ENCODE assay signal across 9 cellular contexts in the genomic region with DNA sequence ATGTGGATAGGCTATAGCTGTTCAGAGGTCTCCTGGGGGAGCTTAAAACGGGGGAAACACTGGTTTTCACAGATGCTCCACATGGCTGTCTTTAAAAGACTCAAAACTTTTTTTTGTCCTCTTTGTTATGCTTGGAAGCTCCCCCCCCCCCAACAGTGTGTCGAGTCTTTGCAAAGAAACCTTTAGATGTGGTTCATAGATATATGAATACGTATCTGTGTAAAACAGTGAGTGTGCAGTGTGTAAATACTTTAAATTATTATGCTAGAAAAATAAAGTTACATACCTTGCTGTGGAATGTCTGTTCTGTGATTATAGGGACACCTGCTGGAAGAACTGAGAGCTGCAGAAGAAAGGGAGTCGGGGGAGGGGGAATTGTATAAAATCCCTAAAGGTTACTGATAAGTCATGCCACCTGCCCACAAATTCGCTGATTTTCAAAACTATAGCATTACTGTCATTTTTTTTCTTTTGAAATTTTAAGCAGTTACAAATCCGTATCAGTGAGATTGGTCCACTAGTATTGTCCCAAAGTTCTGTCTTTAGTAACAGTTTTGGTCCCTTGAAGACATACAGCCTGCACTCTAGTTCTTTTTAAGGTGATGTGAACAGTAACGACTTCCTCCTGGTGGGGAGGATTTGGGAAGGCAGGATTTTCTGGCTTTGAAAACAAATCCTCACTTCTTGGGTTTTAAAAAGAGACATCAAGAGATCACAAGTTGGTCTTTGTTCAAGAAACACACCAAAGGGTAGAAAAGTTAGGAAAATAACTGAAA. TPM values are rescaled to one million over a fixed set of nuclear protein-coding genes. Genes with fewer than 3 reads are reported as not detected.
A peak's percentile ranks its signal among the peaks of the same experiment; 100 is the strongest.
DNase-seq lines count a peak whose midpoint lies in the region; ATAC-seq and TF ChIP-seq lines count a peak whose summit lies in the region.
"Had no signal": no experiment of that assay in that cellular context is flagged by ENCODE, and none has a peak within 500 bp of the region (broad histone marks: within the 10 kb centered on the region; RNA-seq: fewer than 3 reads in every experiment).

No MANE protein-coding gene starts in this region.

- H3K4me3 ChIP-seq in osteoblast (ENCODE audit: insufficient read depth, low read length) (no peak overlapping the region), lower leg skin (ENCODE audit: low read depth, poor library complexity, severe bottlenecking) (no peak overlapping the region)
- H3K4me3 ChIP-seq: SK-N-MC had no signal

- H3K9me3 Mint-ChIP-seq in activated CD8-positive, alpha-beta T cell treated with anti-CD3 and anti-CD28 coated beads, Interleukin-2, amount 10 ng/mL, durations not matched to agents 7 days and 5 days (ENCODE audit: insufficient read depth) = no peaks in the 10 kb centered on the region

- POLR2A ChIA-PET in activated CD8-positive, alpha-beta T cell treated with anti-CD3 and anti-CD28 coated beads, Interleukin-2, amount 10 ng/mL, durations not matched to agents 7 days and 5 days (lab: Charles Lee) = no interaction called here

- no peak for TF ChIP-seq POLR2A in lower leg skin (IDR thresholded peaks at IDR 0.05)

- peaks cover 31% of the 10 kb centered on the region for H3K36me3 ChIP-seq in osteoblast (ENCODE audit: insufficient read depth, low read length)

- intact Hi-C loops in lower leg skin (cut with DNase I; ENCODE audit: low total_unique reads) = no loop called here

- H3K36me3 Mint-ChIP-seq in activated CD8-positive, alpha-beta T cell treated with anti-CD3 and anti-CD28 coated beads, Interleukin-2, amount 10 ng/mL, durations not matched to agents 7 days and 5 days (ENCODE audit: low read depth) = no peaks in the 10 kb centered on the region

- H3K27me3 ChIP-seq in osteoblast (ENCODE audit: insufficient read depth, low read length) = no peaks in the 10 kb centered on the region

- peaks cover 39% of the 10 kb centered on the region for H3K79me2 ChIP-seq in osteoblast (ENCODE audit: insufficient read depth, low read length)

- TF ChIP-seq CTCF in AG09319 (IDR thresholded peaks at IDR 0.05; ENCODE audit: low read depth, low read length) (peak; percentile 79), GM12874 (IDR thresholded peaks at IDR 0.05; ENCODE audit: insufficient read depth, low read depth, low read length) (peak; percentile 58; the same call in 1 of the 2 replicates), osteoblast (IDR thresholded peaks at IDR 0.05; ENCODE audit: extremely low read depth, low read depth, low read length) (peak; percentile 84), lower leg skin (IDR thresholded peaks at IDR 0.05) (peak in 1 of 3 donors; percentile 47)

- no peak overlapping the region for H2AFZ ChIP-seq in osteoblast (ENCODE audit: low read length)

- H3K27me3 Mint-ChIP-seq in activated CD8-positive, alpha-beta T cell treated with anti-CD3 and anti-CD28 coated beads, Interleukin-2, amount 10 ng/mL, durations not matched to agents 7 days and 5 days (ENCODE audit: low read depth) = peaks cover 2% of the 10 kb centered on the region

- peaks cover 23% of the 10 kb centered on the region for H3K4me1 ChIP-seq in osteoblast (ENCODE audit: insufficient read depth, low read length)

- peak overlapping the region; percentile 60 for H3K27ac ChIP-seq in osteoblast (ENCODE audit: low read depth, low read length)
- H3K27ac ChIP-seq: SK-N-MC had no signal

- WGBS in lower leg skin, 2 donors = 10 to 14% methylated on average over 7 of the region's 7 CpGs

- H3K4me2 ChIP-seq in osteoblast (ENCODE audit: insufficient read depth, low read length) = peak overlapping the region; percentile 54

- CTCF ChIA-PET in activated CD8-positive, alpha-beta T cell treated with anti-CD3 and anti-CD28 coated beads, Interleukin-2, amount 10 ng/mL, durations not matched to agents 7 days and 5 days (lab: Charles Lee) = interaction anchor here (0.7 to 6.7 kb wide), 15 partner anchors 9 to 1571 kb away, joined by 3 to 71 read pairs (median 4); a partner anchor contains a TSS

- no peak overlapping the region for H3K27ac Mint-ChIP-seq in activated CD8-positive, alpha-beta T cell treated with anti-CD3 and anti-CD28 coated beads, Interleukin-2, amount 10 ng/mL, durations not matched to agents 7 days and 5 days

- H4K20me1 ChIP-seq in osteoblast (ENCODE audit: insufficient read depth, low read length) = peaks cover 28% of the 10 kb centered on the region

- no peaks in the 10 kb centered on the region for H3K4me1 Mint-ChIP-seq in activated CD8-positive, alpha-beta T cell treated with anti-CD3 and anti-CD28 coated beads, Interleukin-2, amount 10 ng/mL, durations not matched to agents 7 days and 5 days (ENCODE audit: low read depth)

- DNase-seq in AG09319 (ENCODE audit: extremely low read depth, low read depth) (no peak), NCI-H2029 treated with DMSO at 0.1 percent for 48 hours (lab: John Stamatoyannopoulos, UW) (peak; percentile 33), fibroblast of gingiva (ENCODE audit: low read depth) (peak; percentile 52), osteoblast (ENCODE audit: insufficient read length, low spot score, missing footprints) (peak; percentile 83), lower leg skin (ENCODE audit: low spot score in 2 of 2) (no peak)
- DNase-seq in activated CD8-positive, alpha-beta T cell treated with anti-CD3 and anti-CD28 coated beads, Interleukin-2, amount 10 ng/mL, durations not matched to agents 7 days and 5 days = peak; percentile 42

- no peak overlapping the region for H3K4me3 Mint-ChIP-seq in activated CD8-positive, alpha-beta T cell treated with anti-CD3 and anti-CD28 coated beads, Interleukin-2, amount 10 ng/mL, durations not matched to agents 7 days and 5 days

- ATAC-seq in HG02763 (IDR thresholded peaks at IDR 0.05; ENCODE audit: unreplicated experiment) = peak; percentile 53
- no peak for ATAC-seq in activated CD8-positive, alpha-beta T cell treated with anti-CD3 and anti-CD28 coated beads, Interleukin-2, amount 10 ng/mL, durations not matched to agents 7 days and 5 days

- H3K9me3 ChIP-seq in osteoblast (ENCODE audit: low read depth, low read length) = no peaks in the 10 kb centered on the region

RNA-seq across cellular contexts. Expression of a gene that starts 22.9 kb away (rescaled TPM):
- under 1 TPM; 0.13 to 0.16 TPM for total RNA-seq in activated CD8-positive, alpha-beta T cell treated with anti-CD3 and anti-CD28 coated beads, Interleukin-2, amount 10 ng/mL, durations not matched to agents 7 days and 5 days
- total RNA-seq in osteoblast = 70.9 and 81.3 TPM in 2 replicates
- 10 to 100 TPM; 58.5 to 75.3 (median 69.6) TPM for total RNA-seq in lower leg skin

Comparison
In these comparisons a context has a peak if more than half of its experiments do, and no peak if none do; other contexts are left out.
1. DNase-seq: peak in NCI-H2029 treated with DMSO at 0.1 percent for 48 hours (single experiment), activated CD8-positive, alpha-beta T cell treated with anti-CD3 and anti-CD28 coated beads, Interleukin-2, amount 10 ng/mL, durations not matched to agents 7 days and 5 days (single experiment), fibroblast of gingiva (single experiment) and osteoblast (single experiment); none in AG09319 (single experiment) and lower leg skin (0 of 2).
2. RNA of a gene that starts 22.9 kb away (total RNA-seq): 70.9 to 81.3 TPM in osteoblast and 58.5 to 75.3 TPM in lower leg skin; 0.13 to 0.16 TPM in activated CD8-positive, alpha-beta T cell treated with anti-CD3 and anti-CD28 coated beads, Interleukin-2, amount 10 ng/mL, durations not matched to agents 7 days and 5 days; every median in the first group is over 10 times any median in the second.